28 cellular contexts compared by ENCODE assay signal in genomic region chr9:8391566-8391965, GRCh38.
"Had no signal": no experiment of that assay in that cellular context is flagged by ENCODE, and none has a peak within 500 bp of the region (broad histone marks: within the 10 kb centered on the region; RNA-seq: fewer than 3 reads in every experiment).

No MANE protein-coding gene starts in this region.

- H3K27ac ChIP-seq: ascending aorta, cardiac muscle cell, VCaP had no signal

- H3K4me1 ChIP-seq: ascending aorta had no signal

- H3K27me3 ChIP-seq: ascending aorta, cardiac muscle cell had no signal

- H3K36me3 ChIP-seq: ascending aorta, cardiac muscle cell had no signal

- H3K4me3 ChIP-seq: ascending aorta, cardiac muscle cell had no signal

- DNase-seq: activated B cell treated with CpG ODN at 0.5 μM for 24 hours; activated CD4-positive, alpha-beta memory T cell treated with anti-CD3 and anti-CD28 coated beads, Interleukin-2, amount 10 ng/mL, durations not matched to agents 7 days and 5 days; activated CD4-positive, alpha-beta T cell treated with anti-CD3 and anti-CD28 coated beads for 1 hour; activated CD4-positive, alpha-beta T cell treated with anti-CD3 and anti-CD28 coated beads for 36 hours; activated CD4-positive, alpha-beta T cell treated with anti-CD3 and anti-CD28 coated beads for 48 hours; activated CD4-positive, alpha-beta T cell treated with anti-CD3 and anti-CD28 coated beads, Interleukin-2, amount 10 ng/mL, durations not matched to agents 7 days and 5 days; activated CD4-positive, alpha-beta T cell treated with anti-CD3 and anti-CD28 coated beads, Interleukin-2, amount 50 U/mL, for 48 hours; activated CD8-positive, alpha-beta memory T cell treated with anti-CD3 and anti-CD28 coated beads for 24 hours; activated CD8-positive, alpha-beta memory T cell treated with anti-CD3 and anti-CD28 coated beads, Interleukin-2, amount 10 ng/mL, durations not matched to agents 7 days and 5 days; activated CD8-positive, alpha-beta memory T cell treated with anti-CD3 and anti-CD28 coated beads, Interleukin-2, amount 50 U/mL, for 48 hours; activated CD8-positive, alpha-beta T cell treated with anti-CD3 and anti-CD28 coated beads, Interleukin-2, amount 10 ng/mL, durations not matched to agents 7 days and 5 days; activated effector memory CD4-positive, alpha-beta T cell treated with Interleukin-2 at 50 U/mL for 16 hours; activated gamma-delta T cell; activated naive CD4-positive, alpha-beta T cell treated with anti-CD3 and anti-CD28 coated beads, Interleukin-2, amount 10 ng/mL, durations not matched to agents 7 days and 5 days; activated naive CD4-positive, alpha-beta T cell treated with Interleukin-2 at 50 U/mL for 16 hours; activated naive CD8-positive, alpha-beta T cell treated with anti-CD3 and anti-CD28 coated beads, Interleukin-2, amount 10 ng/mL, durations not matched to agents 7 days and 5 days; activated naive CD8-positive, alpha-beta T cell treated with anti-CD3 and anti-CD28 coated beads, Interleukin-2, amount 50 U/mL, for 24 hours; activated T-cell treated with anti-CD3 and anti-CD28 coated beads, Interleukin-2, amount 50 U/mL, for 24 hours; activated T-cell treated with anti-CD3 and anti-CD28 coated beads, Interleukin-2, amount 50 U/mL, for 48 hours; amygdala; anterior cingulate cortex; cerebellar nuclear complex; T-helper 1 cell; T-helper 2 cell; T-helper 9 cell had no signal

- H3K9me3 ChIP-seq: ascending aorta had no signal

- ATAC-seq: activated CD4-positive, alpha-beta T cell treated with anti-CD3 and anti-CD28 coated beads for 36 hours; activated CD8-positive, alpha-beta memory T cell treated with anti-CD3 and anti-CD28 coated beads, Interleukin-2, amount 10 ng/mL, durations not matched to agents 7 days and 5 days; activated CD8-positive, alpha-beta T cell treated with anti-CD3 and anti-CD28 coated beads, Interleukin-2, amount 10 ng/mL, durations not matched to agents 7 days and 5 days; activated naive CD8-positive, alpha-beta T cell treated with anti-CD3 and anti-CD28 coated beads, Interleukin-2, amount 50 U/mL, for 24 hours had no signal
